In genomic region chr11:134725211-134725610, GRCh38 we compare ENCODE assay signal across 16 cellular contexts.
DNase-seq lines count a peak whose midpoint lies in the region; ATAC-seq and TF ChIP-seq lines count a peak whose summit lies in the region.
"Had no signal": no experiment of that assay in that cellular context is flagged by ENCODE, and none has a peak within 500 bp of the region (broad histone marks: within the 10 kb centered on the region; RNA-seq: fewer than 3 reads in every experiment).

No MANE protein-coding gene starts in this region.

- H2BK15ac ChIP-seq in neuronal stem cell (ENCODE audit: low read length): no peak overlapping the region

- H3K27ac Mint-ChIP-seq in brain: peak overlapping the region in 3 of 5 experiments; percentile 28 to 92 (median 53)

- ATAC-seq in DND-41 (ENCODE audit: insufficient read depth, low read depth): no peak
- ATAC-seq: GM12878 had no signal

- peak overlapping the region; percentile 24 for H2BK5ac ChIP-seq in neuronal stem cell (ENCODE audit: low read length)

- peak overlapping the region in 1 of 2 experiments; percentile 26; a peak in 1 of 4 replicates for H3K4me3 ChIP-seq in DND-41 (ENCODE audit: low read depth in 1 of 2, low read length in 2 of 2)
- no peak overlapping the region for H3K4me3 ChIP-seq in neuronal stem cell (ENCODE audit: low read length in 2 of 2)
- H3K4me3 ChIP-seq: GM12878, GM23248, HAP-1 had no signal

- peak overlapping the region; percentile 55 for H3K23ac ChIP-seq in neuronal stem cell (ENCODE audit: low read depth, low read length, poor library complexity)

- no peaks in the 10 kb centered on the region for H3K36me3 Mint-ChIP-seq in brain
- H3K36me3 Mint-ChIP-seq: CD14-positive monocyte; CD4-positive, alpha-beta memory T cell had no signal

- H3K79me2 ChIP-seq in DND-41 (ENCODE audit: insufficient read depth, low read length): no peaks in the 10 kb centered on the region

- peak overlapping the region; percentile 55 for H3K4me2 ChIP-seq in DND-41 (ENCODE audit: insufficient read depth, low read length)
- H3K4me2 ChIP-seq in neuronal stem cell (ENCODE audit: insufficient read depth, low read length, poor library complexity, severe bottlenecking): no peak overlapping the region

- H3K27me3 ChIP-seq in DND-41 (ENCODE audit: insufficient read depth, low read length, poor library complexity) (no peaks in the 10 kb centered on the region), neuronal stem cell (ENCODE audit: control insufficient read depth in 3 of 3, insufficient read depth in 3 of 3, low read depth in 1 of 3, low read length in 3 of 3) (no peaks in the 10 kb centered on the region)
- H3K27me3 ChIP-seq: BE2C had no signal

- H3K4me1 ChIP-seq in DND-41 (ENCODE audit: insufficient read depth, low read length) (peaks cover 88% of the 10 kb centered on the region), neuronal stem cell (ENCODE audit: control insufficient read depth in 2 of 2, insufficient read depth in 1 of 2, low read depth in 1 of 2, low read length in 2 of 2) (peaks cover 0 to 17% of the 10 kb centered on the region in 2 donors)
- H3K4me1 ChIP-seq: BE2C, HAP-1 had no signal

- H2AK5ac ChIP-seq in neuronal stem cell (ENCODE audit: low read depth, low read length): peak overlapping the region; percentile 88

- H3K36me3 ChIP-seq in DND-41 (ENCODE audit: insufficient read depth, low read length): no peaks in the 10 kb centered on the region
- H3K36me3 ChIP-seq in neuronal stem cell (replicated peaks in 1 of 2; ENCODE audit: control insufficient read depth in 2 of 2, insufficient read depth in 2 of 2, low read length in 2 of 2): no peaks in the 10 kb centered on the region
- H3K36me3 ChIP-seq: BE2C, HAP-1 had no signal

- WGBS in neuronal stem cell (ENCODE audit: extremely low coverage in 2 of 2, insufficient read length in 2 of 2, insufficient replicate concordance in 1 of 2), 2 donors: no CpG with 5 or more reads among the region's 12 CpGs

- H2AFZ ChIP-seq in DND-41 (ENCODE audit: low read depth, low read length) (no peak overlapping the region), neuronal stem cell (ENCODE audit: low read length) (no peak overlapping the region)
- H2AFZ ChIP-seq: GM23248 had no signal

- H4K20me1 ChIP-seq in DND-41 (ENCODE audit: insufficient read depth, low read length): no peaks in the 10 kb centered on the region

- H3K9ac ChIP-seq in DND-41 (ENCODE audit: low read depth, low read length): peak overlapping the region; percentile 59
- peak overlapping the region; percentile 4 for H3K9ac ChIP-seq in neuronal stem cell (ENCODE audit: low read depth, low read length, poor library complexity)
- H3K9ac ChIP-seq: GM23248 had no signal

- H3K4me1 Mint-ChIP-seq in brain: peaks cover 39% of the 10 kb centered on the region
- H3K4me1 Mint-ChIP-seq: CD14-positive monocyte; CD4-positive, alpha-beta memory T cell had no signal

- H3K27ac ChIP-seq in DND-41 (ENCODE audit: low read length) (peak overlapping the region; percentile 98), neuronal stem cell (replicated peaks; ENCODE audit: low read length) (no peak overlapping the region)
- H3K27ac ChIP-seq: GM23248 had no signal

- TF ChIP-seq CTCF in DND-41 (IDR thresholded peaks at IDR 0.05; ENCODE audit: borderline replicate concordance, extremely low read depth, low read length, poor library complexity, severe bottlenecking): no peak
- no peak for TF ChIP-seq CTCF in brain (conservative IDR thresholded peaks at IDR 0.05)

- no peaks in the 10 kb centered on the region for H3K79me1 ChIP-seq in neuronal stem cell (ENCODE audit: low read depth, low read length)

- peak overlapping the region; percentile 83 for H3K18ac ChIP-seq in neuronal stem cell (ENCODE audit: low read length)

- no peak overlapping the region for H3K4me3 Mint-ChIP-seq in brain
- H3K4me3 Mint-ChIP-seq: CD14-positive monocyte; CD4-positive, alpha-beta memory T cell had no signal

- H4K91ac ChIP-seq in neuronal stem cell (ENCODE audit: low read depth, low read length, poor library complexity): no peak overlapping the region

- DNase-seq in DND-41 (no peak), neuronal stem cell (ENCODE audit: low spot score) (no peak), GM19238 (ENCODE audit: insufficient read length, low spot score) (no peak), NCI-H510A (lab: John Stamatoyannopoulos, UW) (no peak), AG20443 (ENCODE audit: low spot score) (no peak)
- DNase-seq: BE2C; Calu3; CD4-positive, alpha-beta memory T cell; EL; GM23248; IMR-90; KBM-7 had no signal

- H3K9me3 ChIP-seq in DND-41 (ENCODE audit: insufficient read depth, low read length, severe bottlenecking): no peaks in the 10 kb centered on the region
- no peaks in the 10 kb centered on the region for H3K9me3 ChIP-seq in neuronal stem cell (replicated peaks in 1 of 2; ENCODE audit: control insufficient read depth in 2 of 2, insufficient read depth in 1 of 2, low read depth in 1 of 2, low read length in 2 of 2)
- H3K9me3 ChIP-seq: BE2C, HAP-1 had no signal

- no peak overlapping the region for H3K14ac ChIP-seq in neuronal stem cell (ENCODE audit: low read length)

- no peak overlapping the region for H2BK120ac ChIP-seq in neuronal stem cell (ENCODE audit: low read depth, low read length)

- no peak overlapping the region for H3K4ac ChIP-seq in neuronal stem cell (ENCODE audit: low read length)

- H4K8ac ChIP-seq in neuronal stem cell (ENCODE audit: low read depth, low read length): peak overlapping the region; percentile 65

- peak overlapping the region; percentile 73 for H2BK12ac ChIP-seq in neuronal stem cell (ENCODE audit: low read length)

- H3K9me3 Mint-ChIP-seq in brain: peaks cover 0 to 5% (median 3%) of the 10 kb centered on the region in 5 experiments

- H3K27me3 Mint-ChIP-seq in brain: peaks cover 12% of the 10 kb centered on the region
